Comparison of ENCODE assay signal across 16 cellular contexts in genomic region chr2:235598842-235599531, GRCh38.
"Had no signal": no experiment of that assay in that cellular context is flagged by ENCODE, and none has a peak within 500 bp of the region (broad histone marks: within the 10 kb centered on the region; RNA-seq: fewer than 3 reads in every experiment).

No MANE protein-coding gene starts in this region.

- H3K4me3 ChIP-seq: coronary artery, gastrocnemius medialis, heart right ventricle, tibial artery, upper lobe of left lung, uterus had no signal

- H3K27me3 ChIP-seq: gastrocnemius medialis, heart right ventricle, tibial artery, upper lobe of left lung, uterus had no signal

- H3K9ac ChIP-seq: parathyroid adenoma had no signal

- H3K4me1 ChIP-seq: tibial artery had no signal

- H2AFZ ChIP-seq: parathyroid adenoma had no signal

- H3K36me3 ChIP-seq: gastrocnemius medialis, heart right ventricle, tibial artery, upper lobe of left lung, uterus had no signal

- H3K9me3 ChIP-seq: gastrocnemius medialis, heart right ventricle, tibial artery, upper lobe of left lung, uterus had no signal

- H3K4me3 Mint-ChIP-seq: naive thymus-derived CD4-positive, alpha-beta T cell; nephron progenitor cell had no signal

- H3K27ac ChIP-seq: coronary artery, gastrocnemius medialis, heart right ventricle, parathyroid adenoma, tibial artery, upper lobe of left lung, uterus had no signal

- DNase-seq: effector memory CD4-positive, alpha-beta T cell; gastrocnemius medialis; heart right ventricle; hypothalamus; kidney glomerular epithelial cell; naive thymus-derived CD4-positive, alpha-beta T cell; nephron progenitor cell; stimulated activated CD4-positive, alpha-beta T cell treated with anti-CD3 and anti-CD28 coated beads, Interleukin-2, amount 100 ng/mL, for 24 hours; stimulated activated naive CD4-positive, alpha-beta T cell; tibial artery; upper lobe of left lung; uterus had no signal

- H3K27ac Mint-ChIP-seq: naive thymus-derived CD4-positive, alpha-beta T cell had no signal

- H3K4me1 Mint-ChIP-seq: naive thymus-derived CD4-positive, alpha-beta T cell had no signal

- ATAC-seq: esophagus mucosa; gastrocnemius medialis; heart right ventricle; naive thymus-derived CD4-positive, alpha-beta T cell; sciatic nerve had no signal
